Comparison of ENCODE assay signal across 23 cellular contexts in the genomic region with DNA sequence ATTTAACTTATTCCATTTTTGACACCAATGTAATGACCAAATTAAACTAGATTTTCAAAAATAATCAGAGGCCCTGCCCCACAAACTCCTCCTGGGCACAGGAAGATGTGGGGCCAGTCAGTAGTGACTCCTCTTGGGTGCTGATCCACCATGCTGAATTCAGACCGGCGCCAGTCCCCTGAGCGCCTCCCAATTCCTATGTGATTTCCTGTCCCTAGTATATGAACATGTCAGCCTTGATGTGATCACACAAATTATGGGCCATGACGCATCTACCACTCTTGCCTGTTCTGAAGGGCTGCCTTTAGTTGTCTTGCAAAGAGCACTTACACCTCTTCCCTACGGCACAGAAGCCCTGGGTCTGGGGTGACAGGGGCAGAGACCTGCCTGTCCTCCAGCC.
"Had no signal": no experiment of that assay in that cellular context is flagged by ENCODE, and none has a peak within 500 bp of the region (broad histone marks: within the 10 kb centered on the region; RNA-seq: fewer than 3 reads in every experiment).

No MANE protein-coding gene starts in this region.

- DNase-seq: activated CD4-positive, alpha-beta T cell treated with anti-CD3 and anti-CD28 coated beads, Interleukin-2, amount 10 ng/mL, durations not matched to agents 24 days and 14 days; activated CD4-positive, CD25-positive, alpha-beta regulatory T cell treated with anti-CD3 and anti-CD28 coated beads, Interleukin-2, amount 50 U/mL, for 72 hours; activated CD8-positive, alpha-beta T cell treated with anti-CD3 and anti-CD28 coated beads for 36 hours; activated naive CD4-positive, alpha-beta T cell treated with Interleukin-2 at 50 U/mL for 16 hours; activated T-cell treated with anti-CD3 and anti-CD28 coated beads, Interleukin-2, amount 50 U/mL, for 24 hours; anterior cingulate cortex; dermis blood vessel endothelial cell; effector CD8-positive, alpha-beta T cell; kidney glomerular epithelial cell; left lung; naive B cell; occipital lobe; right cardiac atrium; stimulated activated naive CD4-positive, alpha-beta T cell treated with Interleukin-2 at 50 U/mL for 16 hours; T-helper 17 cell; T1000; trophoblast cell; WERI-Rb-1 had no signal

- H3K4me3 ChIP-seq: left lung, neural progenitor cell, SK-N-MC, thoracic aorta had no signal

- H3K27me3 ChIP-seq: left lung, neural progenitor cell had no signal

- H3K4me1 ChIP-seq: parathyroid adenoma had no signal

- H3K9me3 ChIP-seq: left lung, thoracic aorta had no signal

- H3K36me3 ChIP-seq: left lung, neural progenitor cell, thoracic aorta, WERI-Rb-1 had no signal

- H3K27ac ChIP-seq: epithelial cell of prostate, neural progenitor cell, parathyroid adenoma, SK-N-MC, thoracic aorta, WERI-Rb-1 had no signal
